In genomic region chr10:100346765-100347567, GRCh38 we compare ENCODE assay signal across 8 cellular contexts. TPM values are rescaled to one million over a fixed set of nuclear protein-coding genes. Genes with fewer than 3 reads are reported as not detected.
DNase-seq lines count a peak whose midpoint lies in the region; ATAC-seq and TF ChIP-seq lines count a peak whose summit lies in the region.

Gene SCD, plus strand, starts transcription at chr10:100347233. Its CDS starts 272 bp downstream, at chr10:100347505.

- H3K9me3 ChIP-seq in ascending aorta (no peaks in the 10 kb centered on the region), vagina (no peaks in the 10 kb centered on the region)

- H3K27ac ChIP-seq in ascending aorta (peak within 1 kb of the TSS; percentile 54 to 74), rectal smooth muscle tissue (ENCODE audit: low read depth, low read length) (no peak within 1 kb of the TSS), vagina (peak within 1 kb of the TSS; percentile 82)

- peak in 1 of 2 donors; percentile 21 for TF ChIP-seq POLR2A in vagina (IDR thresholded peaks at IDR 0.05)

- DNase-seq in NCI-H2029 (lab: John Stamatoyannopoulos, UW) (peak; percentile 43), T-helper 22 cell (ENCODE audit: low read depth) (peak; percentile 65), ascending aorta (ENCODE audit: low spot score in 2 of 2) (peak; percentile 75 to 89), hepatic stellate cell (ENCODE audit: low spot score) (peak; percentile 94), vagina (ENCODE audit: extremely low spot score in 2 of 2) (no peak)

- H3K4me1 ChIP-seq in ascending aorta (peaks cover 0 to 4% of the 10 kb centered on the region in 2 donors), rectal smooth muscle tissue (ENCODE audit: control insufficient read depth, insufficient read depth, low read length) (no peaks in the 10 kb centered on the region), vagina (peaks cover 25% of the 10 kb centered on the region)

- peak; percentile 78 for ATAC-seq in GM18508 (IDR thresholded peaks at IDR 0.05; ENCODE audit: insufficient read depth, unreplicated experiment)
- peak; percentile 92 for ATAC-seq in HG02981 (IDR thresholded peaks at IDR 0.05; ENCODE audit: unreplicated experiment)

- intact Hi-C loops in ascending aorta (cut with DNase I) = loop anchor here (1.0 kb wide), 2 partner anchors 26 to 118 kb away; partner anchors contain the start of gene CHUK
- intact Hi-C loops in vagina (cut with DNase I) = no loop called here

- TF ChIP-seq CTCF in ascending aorta (IDR thresholded peaks at IDR 0.05) = no peak
- no peak for TF ChIP-seq CTCF in vagina (IDR thresholded peaks at IDR 0.05)

- peak within 1 kb of the TSS; percentile 10 for H3K9ac ChIP-seq in rectal smooth muscle tissue (ENCODE audit: low read length)

- H3K27me3 ChIP-seq in ascending aorta = no peaks in the 10 kb centered on the region
- H3K27me3 ChIP-seq in rectal smooth muscle tissue (ENCODE audit: control insufficient read depth, insufficient read depth, low read length) = peaks cover 2% of the 10 kb centered on the region
- no peaks in the 10 kb centered on the region for H3K27me3 ChIP-seq in vagina

- H3K36me3 ChIP-seq in ascending aorta (no peaks in the 10 kb centered on the region), rectal smooth muscle tissue (ENCODE audit: control insufficient read depth, insufficient read depth, low read length) (no peaks in the 10 kb centered on the region), vagina (no peaks in the 10 kb centered on the region)

- peak within 1 kb of the TSS; percentile 74 to 84 for H3K4me3 ChIP-seq in ascending aorta
- H3K4me3 ChIP-seq in rectal smooth muscle tissue (ENCODE audit: low read length) = peak within 1 kb of the TSS; percentile 76
- H3K4me3 ChIP-seq in vagina = peak within 1 kb of the TSS; percentile 63 to 74

RNA-seq across cellular contexts. Expression of gene SCD, which starts in this region (rescaled TPM):
- total RNA-seq in ascending aorta (2.9 TPM), vagina (42.7 TPM)

Comparison
In these comparisons a context has a peak if more than half of its experiments do, and no peak if none do; other contexts are left out.
1. RNA of gene SCD (total RNA-seq): 42.7 TPM in vagina (single experiment); 2.9 TPM in ascending aorta (single experiment); every median in the first group is over 10 times any median in the second.
2. DNase-seq: peak in NCI-H2029 (single experiment), T-helper 22 cell (single experiment), ascending aorta (2 of 2) and hepatic stellate cell (single experiment); none in vagina (0 of 2).
3. Peak in every context shown above with its lines, with median percentiles within 50 percentile points of each other: H3K4me3 ChIP-seq.